Comparison of ENCODE assay signal across 11 cellular contexts in the genomic region with DNA sequence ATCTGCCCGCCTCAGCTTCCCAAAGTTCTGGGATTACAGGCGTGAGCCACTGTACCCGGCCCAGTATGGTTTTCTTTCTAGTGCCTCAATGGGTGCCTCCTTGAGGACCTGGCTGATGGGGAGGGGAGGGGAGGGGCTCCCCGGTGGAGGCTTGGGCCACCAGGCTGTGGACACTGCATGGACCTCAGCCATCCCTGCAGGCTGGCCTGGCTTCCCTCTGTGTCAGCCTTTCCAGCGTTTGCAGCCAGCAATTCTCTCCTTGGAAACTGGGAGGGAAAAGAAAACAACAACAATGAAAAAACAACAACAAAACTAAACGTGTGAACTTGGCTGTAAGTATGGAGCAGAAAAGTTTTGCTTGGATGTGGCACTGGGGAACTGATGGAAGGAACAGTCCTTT.
"Had no signal": no experiment of that assay in that cellular context is flagged by ENCODE, and none has a peak within 500 bp of the region (broad histone marks: within the 10 kb centered on the region; RNA-seq: fewer than 3 reads in every experiment).

No MANE protein-coding gene starts in this region.

- H3K27me3 Mint-ChIP-seq: activated naive CD4-positive, alpha-beta T cell treated with anti-CD3 and anti-CD28 coated beads, Interleukin-2, amount 50 U/mL, for 24 hours had no signal

- H3K9me3 ChIP-seq: breast epithelium, gastroesophageal sphincter, ovary had no signal

- H3K36me3 ChIP-seq: breast epithelium, ovary had no signal

- DNase-seq: activated CD4-positive, alpha-beta T cell treated with anti-CD3 and anti-CD28 coated beads, Interleukin-2, amount 50 U/mL, for 4 hours; activated CD4-positive, CD25-positive, alpha-beta regulatory T cell treated with anti-CD3 and anti-CD28 coated beads, Interleukin-2, amount 50 U/mL, for 72 hours; activated T-cell treated with anti-CD3 and anti-CD28 coated beads, Interleukin-2, amount 50 U/mL, for 1 hour; effector CD4-positive, alpha-beta T cell; natural killer cell had no signal

- H3K4me3 Mint-ChIP-seq: activated naive CD4-positive, alpha-beta T cell treated with anti-CD3 and anti-CD28 coated beads, Interleukin-2, amount 50 U/mL, for 24 hours; natural killer cell had no signal

- H3K4me1 Mint-ChIP-seq: activated naive CD4-positive, alpha-beta T cell treated with anti-CD3 and anti-CD28 coated beads, Interleukin-2, amount 50 U/mL, for 24 hours; natural killer cell had no signal

- H3K9me3 Mint-ChIP-seq: activated naive CD4-positive, alpha-beta T cell treated with anti-CD3 and anti-CD28 coated beads, Interleukin-2, amount 50 U/mL, for 24 hours; natural killer cell had no signal

- H3K36me3 Mint-ChIP-seq: activated naive CD4-positive, alpha-beta T cell treated with anti-CD3 and anti-CD28 coated beads, Interleukin-2, amount 50 U/mL, for 24 hours; natural killer cell had no signal

- H3K4me3 ChIP-seq: breast epithelium, coronary artery, gastroesophageal sphincter, ovary, skin epidermis had no signal

- H3K27ac ChIP-seq: gastroesophageal sphincter had no signal

- H3K4me1 ChIP-seq: breast epithelium had no signal

- H3K27ac Mint-ChIP-seq: activated naive CD4-positive, alpha-beta T cell treated with anti-CD3 and anti-CD28 coated beads, Interleukin-2, amount 50 U/mL, for 24 hours; natural killer cell had no signal

- ATAC-seq: gastroesophageal sphincter, natural killer cell had no signal

- H3K27me3 ChIP-seq: breast epithelium, gastroesophageal sphincter, ovary had no signal
